In genomic region chr19:52936151-52936957, GRCh38 we compare ENCODE assay signal across 11 cellular contexts. TPM values are rescaled to one million over a fixed set of nuclear protein-coding genes. Genes with fewer than 3 reads are reported as not detected.
A peak's percentile ranks its signal among the peaks of the same experiment; 100 is the strongest.
DNase-seq lines count a peak whose midpoint lies in the region; TF ChIP-seq lines count a peak whose summit lies in the region.
"Had no signal": no experiment of that assay in that cellular context is flagged by ENCODE, and none has a peak within 500 bp of the region (broad histone marks: within the 10 kb centered on the region; RNA-seq: fewer than 3 reads in every experiment).

No MANE protein-coding gene starts in this region.

- H3K27me3 Mint-ChIP-seq in activated naive CD4-positive, alpha-beta T cell treated with anti-CD3 and anti-CD28 coated beads for 36 hours (ENCODE audit: low read depth): no peaks in the 10 kb centered on the region
- H3K27me3 Mint-ChIP-seq: stimulated activated naive CD8-positive, alpha-beta T cell treated with anti-CD3 and anti-CD28 coated beads, Interleukin-15, Interleukin-2, amounts not matched to agents 100 ng/mL and 50 ng/mL, for 24 hours had no signal

- intact Hi-C loops in prostate gland (cut with DNase I): no loop called here
- intact Hi-C loops in activated naive CD4-positive, alpha-beta T cell treated with anti-CD3 and anti-CD28 coated beads for 36 hours (cut with micrococcal nuclease): no loop called here

- TF ChIP-seq POLR2A in prostate gland (IDR thresholded peaks at IDR 0.05): no peak

- CTCF ChIA-PET in activated naive CD4-positive, alpha-beta T cell treated with anti-CD3 and anti-CD28 coated beads for 36 hours (lab: Charles Lee): no interaction called here

- 40% methylated on average over 12 of the region's 12 CpGs for WGBS in prostate gland

- H3K27ac Mint-ChIP-seq in activated naive CD4-positive, alpha-beta T cell treated with anti-CD3 and anti-CD28 coated beads for 36 hours: no peak overlapping the region
- H3K27ac Mint-ChIP-seq: stimulated activated naive CD8-positive, alpha-beta T cell treated with anti-CD3 and anti-CD28 coated beads, Interleukin-15, Interleukin-2, amounts not matched to agents 100 ng/mL and 50 ng/mL, for 24 hours had no signal

- H3K4me3 Mint-ChIP-seq in activated naive CD4-positive, alpha-beta T cell treated with anti-CD3 and anti-CD28 coated beads for 36 hours: no peak overlapping the region
- H3K4me3 Mint-ChIP-seq: stimulated activated naive CD8-positive, alpha-beta T cell treated with anti-CD3 and anti-CD28 coated beads, Interleukin-15, Interleukin-2, amounts not matched to agents 100 ng/mL and 50 ng/mL, for 24 hours had no signal

- no peaks in the 10 kb centered on the region for H3K9me3 ChIP-seq in prostate gland

- H3K9me3 Mint-ChIP-seq in activated naive CD4-positive, alpha-beta T cell treated with anti-CD3 and anti-CD28 coated beads for 36 hours: peaks cover 52% of the 10 kb centered on the region

- peaks cover 12% of the 10 kb centered on the region for H3K4me1 Mint-ChIP-seq in activated naive CD4-positive, alpha-beta T cell treated with anti-CD3 and anti-CD28 coated beads for 36 hours (ENCODE audit: low read depth)

- DNase-seq in GDM1 (lab: John Stamatoyannopoulos, UW) (peak; percentile 94), OCI-M2 (lab: John Stamatoyannopoulos, UW; ENCODE audit: unreplicated experiment) (peak; percentile 66), fibroblast of villous mesenchyme (ENCODE audit: low read depth) (peak; percentile 59), prostate gland (ENCODE audit: low spot score) (peak; percentile 60), caudate nucleus (lab: John Stamatoyannopoulos, UW) (no peak), T1000 (lab: John Stamatoyannopoulos, UW) (no peak)
- no peak for DNase-seq in activated naive CD4-positive, alpha-beta T cell treated with anti-CD3 and anti-CD28 coated beads for 36 hours
- DNase-seq: activated CD4-positive, CD25-positive, alpha-beta regulatory T cell treated with anti-CD3 and anti-CD28 coated beads, Interleukin-2, amount 50 U/mL, for 72 hours; NCI-H510A; SIG-M5 had no signal

- peak overlapping the region; percentile 74 to 80 for H3K27ac ChIP-seq in prostate gland
- H3K27ac ChIP-seq in caudate nucleus (ENCODE audit: low read depth, low read length): no peak overlapping the region

- peaks cover 13% of the 10 kb centered on the region for H3K4me1 ChIP-seq in prostate gland (replicated peaks)

- H3K27me3 ChIP-seq in prostate gland (replicated peaks; ENCODE audit: insufficient read depth): no peaks in the 10 kb centered on the region

- TF ChIP-seq CTCF in fibroblast of villous mesenchyme (IDR thresholded peaks at IDR 0.05; ENCODE audit: insufficient read depth, low read depth, low read length) (no peak), prostate gland (IDR thresholded peaks at IDR 0.05) (no peak)

- H3K4me3 ChIP-seq in fibroblast of villous mesenchyme (ENCODE audit: low read depth, low read length): no peak overlapping the region
- no peak overlapping the region for H3K4me3 ChIP-seq in prostate gland

- H3K36me3 ChIP-seq in prostate gland: no peaks in the 10 kb centered on the region

- H3K36me3 Mint-ChIP-seq in activated naive CD4-positive, alpha-beta T cell treated with anti-CD3 and anti-CD28 coated beads for 36 hours (ENCODE audit: low read depth): peaks cover 59% of the 10 kb centered on the region

RNA-seq across cellular contexts. Expression of gene ZNF888, which starts 13.1 kb away (rescaled TPM):
- 1.9 and 4.7 TPM in 2 replicates for total RNA-seq in fibroblast of villous mesenchyme
- 10 to 100 TPM; 21.4 to 34.5 TPM for total RNA-seq in prostate gland
- 1 to 10 TPM; 4.1 to 4.3 TPM for total RNA-seq in activated naive CD4-positive, alpha-beta T cell treated with anti-CD3 and anti-CD28 coated beads for 36 hours

RNA-seq across cellular contexts. Expression of gene ZNF816, which starts 26.3 kb away (rescaled TPM):
- 4.5 and 11.7 TPM in 2 replicates for total RNA-seq in fibroblast of villous mesenchyme
- 10 to 100 TPM; 15.8 to 31.8 TPM for total RNA-seq in prostate gland
- total RNA-seq in activated naive CD4-positive, alpha-beta T cell treated with anti-CD3 and anti-CD28 coated beads for 36 hours: 10 to 100 TPM; 10.4 to 10.7 TPM

RNA-seq across cellular contexts. Expression of gene ZNF320, which starts 38.9 kb away (rescaled TPM):
- total RNA-seq in fibroblast of villous mesenchyme (6.4 and 18.6 TPM in 2 replicates), prostate gland (10 to 100 TPM; 20.0 to 42.9 TPM)
- 1 to 10 TPM; 4.2 to 4.6 TPM for total RNA-seq in activated naive CD4-positive, alpha-beta T cell treated with anti-CD3 and anti-CD28 coated beads for 36 hours

Comparison
In these comparisons a context has a peak if more than half of its experiments do, and no peak if none do; other contexts are left out.
1. DNase-seq: peak in GDM1 (single experiment), OCI-M2 (single experiment), fibroblast of villous mesenchyme (single experiment) and prostate gland (single experiment); none in caudate nucleus (0 of 61), activated naive CD4-positive, alpha-beta T cell treated with anti-CD3 and anti-CD28 coated beads for 36 hours (single experiment) and T1000 (single experiment).